Comparison of ENCODE assay signal across 8 cellular contexts in the genomic region with DNA sequence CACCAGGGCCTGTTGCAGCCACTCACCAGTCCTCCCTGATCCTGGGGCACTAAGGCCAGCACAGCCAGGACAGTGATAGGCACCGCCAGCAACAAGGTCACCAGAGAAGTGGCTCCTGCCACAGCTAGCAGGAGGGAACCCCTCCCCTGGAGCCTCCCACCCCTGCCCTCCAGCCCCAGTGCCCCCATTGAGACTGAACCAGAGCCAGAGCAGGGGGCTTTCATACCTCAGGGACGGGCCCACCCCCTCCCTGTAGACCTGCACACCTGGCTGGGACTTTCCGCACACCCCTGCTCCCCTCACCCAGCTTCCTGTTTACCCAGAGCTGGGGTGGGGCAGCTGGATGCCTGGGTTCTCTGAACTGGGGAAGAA. TPM values are rescaled to one million over a fixed set of nuclear protein-coding genes. Genes with fewer than 3 reads are reported as not detected.
DNase-seq lines count a peak whose midpoint lies in the region; ATAC-seq and TF ChIP-seq lines count a peak whose summit lies in the region.

A gene with protein sequence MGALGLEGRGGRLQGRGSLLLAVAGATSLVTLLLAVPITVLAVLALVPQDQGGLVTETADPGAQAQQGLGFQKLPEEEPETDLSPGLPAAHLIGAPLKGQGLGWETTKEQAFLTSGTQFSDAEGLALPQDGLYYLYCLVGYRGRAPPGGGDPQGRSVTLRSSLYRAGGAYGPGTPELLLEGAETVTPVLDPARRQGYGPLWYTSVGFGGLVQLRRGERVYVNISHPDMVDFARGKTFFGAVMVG (minus strand): TSS at position 195 of the 372 bp plus-strand sequence. CDS start 7 bp downstream, at position 188.

- POLR2A ChIA-PET in PC-9 (lab: Charles Lee; ENCODE audit: unreplicated experiment) = interaction anchor here (0.6 to 1.2 kb wide), 2 partner anchors 28 to 219 kb away, joined by 4 to 7 read pairs; no protein-coding TSS in a partner anchor

- no peaks in the 10 kb centered on the region for H3K27me3 ChIP-seq in PC-9 (ENCODE audit: insufficient read depth, low read depth)
- H3K27me3 ChIP-seq in right lobe of liver = no peaks in the 10 kb centered on the region
- H3K27me3 ChIP-seq in thoracic aorta (replicated peaks; ENCODE audit: insufficient read depth) = no peaks in the 10 kb centered on the region

- WGBS in right lobe of liver (ENCODE audit: insufficient coverage, low coverage, low lambda C conversion rate, missing lambda C conversion rate) = 20% methylated on average over 1 of the region's 3 CpGs

- H3K4me1 ChIP-seq in PC-9 (replicated peaks; ENCODE audit: insufficient read depth) (0 out of 2 replicates have a peak, but pooled peaks cover 5% of the 10 kb centered on the region), right lobe of liver (no peaks in the 10 kb centered on the region), thoracic aorta (ENCODE audit: control insufficient read depth in 1 of 2, low read depth in 2 of 2) (peaks cover 8 to 17% of the 10 kb centered on the region in 2 donors)

- peak within 1 kb of the TSS; percentile 92 for H3K4me3 ChIP-seq in AG09309 (ENCODE audit: control insufficient read depth, low read depth, low read length)
- peak within 1 kb of the TSS; percentile 71 for H3K4me3 ChIP-seq in PC-9
- peak within 1 kb of the TSS; percentile 64 for H3K4me3 ChIP-seq in astrocyte of the cerebellum (ENCODE audit: low read depth, low read length)
- H3K4me3 ChIP-seq in right lobe of liver = peak within 1 kb of the TSS; percentile 66 to 76 (median 68)
- H3K4me3 ChIP-seq in thoracic aorta = peak within 1 kb of the TSS; percentile 94

- intact Hi-C loops in PC-9 (cut with micrococcal nuclease; ENCODE audit: unreplicated experiment) (no loop called here), right lobe of liver (cut with DNase I) (no loop called here)

- DNase-seq in AG09309 (ENCODE audit: low read depth) (no peak), PC-9 (no peak), astrocyte of the cerebellum (ENCODE audit: low read depth) (no peak), right lobe of liver (peak in 2 of 3 donors; percentile 45 to 68), thoracic aorta (ENCODE audit: low spot score) (no peak), NCI-H1048 (lab: John Stamatoyannopoulos, UW) (no peak), NCI-H2081 (lab: John Stamatoyannopoulos, UW) (no peak)

- TF ChIP-seq CTCF in AG09309 (IDR thresholded peaks at IDR 0.05; ENCODE audit: control insufficient read depth, insufficient read depth, low read depth, low read length, missing control alignments) (no peak), PC-9 (conservative IDR thresholded peaks at IDR 0.05) (no peak), astrocyte of the cerebellum (IDR thresholded peaks at IDR 0.05; ENCODE audit: low read depth, low read length, missing control alignments) (no peak), right lobe of liver (IDR thresholded peaks at IDR 0.05) (no peak), thoracic aorta (IDR thresholded peaks at IDR 0.05) (no peak)

- peak within 1 kb of the TSS; percentile 91 for H3K4me2 ChIP-seq in PC-9

- H3K9me3 ChIP-seq in PC-9 (ENCODE audit: insufficient read depth, low read depth) (no peaks in the 10 kb centered on the region), right lobe of liver (no peaks in the 10 kb centered on the region), thoracic aorta (no peaks in the 10 kb centered on the region)

- H3K36me3 ChIP-seq in PC-9 (ENCODE audit: low read depth) (no peaks in the 10 kb centered on the region), right lobe of liver (no peaks in the 10 kb centered on the region), thoracic aorta (no peaks in the 10 kb centered on the region)

- H3K27ac ChIP-seq in PC-9 (no peak within 1 kb of the TSS), right lobe of liver (peak within 1 kb of the TSS; percentile 58 to 85 (median 76)), thoracic aorta (peak within 1 kb of the TSS; percentile 70 to 76)

- TF ChIP-seq POLR2A in right lobe of liver (IDR thresholded peaks at IDR 0.05) = no peak

- no peaks in the 10 kb centered on the region for H3K79me2 ChIP-seq in PC-9 (ENCODE audit: low read depth)

- CTCF ChIA-PET in PC-9 (lab: Charles Lee) = interaction anchor here (1.0 kb wide), 1 partner anchor 17 kb away, joined by 3 read pairs; no protein-coding TSS in a partner anchor

- BruUV-seq in PC-9 (replicated peaks; lab: Mats Ljungman, UMichigan) = no TSS peak

- in situ Hi-C loops in astrocyte of the cerebellum (cut with HindIII; ENCODE audit: low sequenced_read_pairs) = no loop called here

- H3F3A ChIP-seq in PC-9 (ENCODE audit: insufficient read depth, low read depth) = peaks cover 5% of the 10 kb centered on the region; the same call in 1 of the 2 replicates

- ATAC-seq in right lobe of liver = no peak
- no peak for ATAC-seq in thoracic aorta (ENCODE audit: insufficient number of reproducible peaks, low FRiP score, low read depth)
- ATAC-seq in GM19463 (IDR thresholded peaks at IDR 0.05; ENCODE audit: unreplicated experiment) = no peak

- peak within 1 kb of the TSS; percentile 99 for H2AFZ ChIP-seq in PC-9

- H4K20me1 ChIP-seq in PC-9 (ENCODE audit: insufficient read depth) = no peaks in the 10 kb centered on the region

- no peaks in the 10 kb centered on the region for H3K9me2 ChIP-seq in PC-9 (ENCODE audit: insufficient read depth)

RNA-seq across cellular contexts. Expression of the gene that starts here (rescaled TPM):
- total RNA-seq in PC-9 (2021) (0.63 TPM in 1 of 2 replicates, not detected in the other), right lobe of liver (1 to 10 TPM in 2 of 6 experiments, under 1 TPM in 4; 0.28 to 2.2 (median 0.62) TPM), thoracic aorta (not detected)

Comparison
In these comparisons a context has a peak if more than half of its experiments do, and no peak if none do; other contexts are left out.
1. DNase-seq: peak in right lobe of liver (2 of 3); none in AG09309 (single experiment), PC-9 (0 of 2), astrocyte of the cerebellum (single experiment), thoracic aorta (single experiment), NCI-H1048 (single experiment) and NCI-H2081 (0 of 2).
2. Peak in every context shown above with its lines, with median percentiles within 50 percentile points of each other: H3K4me3 ChIP-seq.